ENCODE assay signal across 1 cellular context in the genomic region with DNA sequence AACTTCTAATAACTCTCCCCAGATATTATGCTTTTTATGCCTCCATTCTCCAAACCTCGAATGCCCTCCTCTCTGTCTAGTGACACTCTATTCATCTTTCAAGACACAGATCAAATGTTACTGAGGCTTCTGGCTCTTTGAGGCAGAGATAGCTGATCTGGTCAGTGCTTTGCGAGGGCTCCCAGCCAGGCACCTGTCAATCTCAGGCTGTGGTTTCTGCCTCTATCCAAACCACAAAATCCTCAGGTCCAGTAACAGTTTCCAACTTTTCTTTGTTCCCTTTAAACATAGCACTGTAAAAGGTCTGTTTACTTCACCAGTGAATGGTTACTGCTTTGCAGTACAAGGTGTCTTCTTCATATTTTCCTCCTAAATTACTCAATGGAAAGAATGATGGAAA.
TF ChIP-seq lines count a peak whose summit lies in the region.

No MANE protein-coding gene starts in this region.

TF ChIP-seq in GM23338, 12 proteins besides CTCF, POLR2A, EP300 and RAD21 (continued from another document):
- TF ChIP-seq, protein P1, sequence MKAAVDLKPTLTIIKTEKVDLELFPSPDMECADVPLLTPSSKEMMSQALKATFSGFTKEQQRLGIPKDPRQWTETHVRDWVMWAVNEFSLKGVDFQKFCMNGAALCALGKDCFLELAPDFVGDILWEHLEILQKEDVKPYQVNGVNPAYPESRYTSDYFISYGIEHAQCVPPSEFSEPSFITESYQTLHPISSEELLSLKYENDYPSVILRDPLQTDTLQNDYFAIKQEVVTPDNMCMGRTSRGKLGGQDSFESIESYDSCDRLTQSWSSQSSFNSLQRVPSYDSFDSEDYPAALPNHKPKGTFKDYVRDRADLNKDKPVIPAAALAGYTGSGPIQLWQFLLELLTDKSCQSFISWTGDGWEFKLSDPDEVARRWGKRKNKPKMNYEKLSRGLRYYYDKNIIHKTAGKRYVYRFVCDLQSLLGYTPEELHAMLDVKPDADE (IDR thresholded peaks at IDR 0.05), result no peak
- TF ChIP-seq EZH2phosphoT487 (IDR thresholded peaks at IDR 0.05; ENCODE audit: unreplicated experiment) (no peak), ZNF114 (CRISPR knock-in tag; IDR thresholded peaks at IDR 0.05) (no peak), JUNB (IDR thresholded peaks at IDR 0.05; ENCODE audit: unreplicated experiment) (no peak), CREB1 (CRISPR knock-in tag; IDR thresholded peaks at IDR 0.05; ENCODE audit: low read depth) (no peak), STAT1 (IDR thresholded peaks at IDR 0.05; ENCODE audit: unreplicated experiment) (no peak), ZNF331 (CRISPR knock-in tag; IDR thresholded peaks at IDR 0.05; ENCODE audit: low read depth) (no peak), EZH2 (IDR thresholded peaks at IDR 0.05; ENCODE audit: low read depth, unreplicated experiment) (no peak), NANOG (IDR thresholded peaks at IDR 0.05; ENCODE audit: borderline replicate concordance) (no peak)
- TF ChIP-seq, protein P2, sequence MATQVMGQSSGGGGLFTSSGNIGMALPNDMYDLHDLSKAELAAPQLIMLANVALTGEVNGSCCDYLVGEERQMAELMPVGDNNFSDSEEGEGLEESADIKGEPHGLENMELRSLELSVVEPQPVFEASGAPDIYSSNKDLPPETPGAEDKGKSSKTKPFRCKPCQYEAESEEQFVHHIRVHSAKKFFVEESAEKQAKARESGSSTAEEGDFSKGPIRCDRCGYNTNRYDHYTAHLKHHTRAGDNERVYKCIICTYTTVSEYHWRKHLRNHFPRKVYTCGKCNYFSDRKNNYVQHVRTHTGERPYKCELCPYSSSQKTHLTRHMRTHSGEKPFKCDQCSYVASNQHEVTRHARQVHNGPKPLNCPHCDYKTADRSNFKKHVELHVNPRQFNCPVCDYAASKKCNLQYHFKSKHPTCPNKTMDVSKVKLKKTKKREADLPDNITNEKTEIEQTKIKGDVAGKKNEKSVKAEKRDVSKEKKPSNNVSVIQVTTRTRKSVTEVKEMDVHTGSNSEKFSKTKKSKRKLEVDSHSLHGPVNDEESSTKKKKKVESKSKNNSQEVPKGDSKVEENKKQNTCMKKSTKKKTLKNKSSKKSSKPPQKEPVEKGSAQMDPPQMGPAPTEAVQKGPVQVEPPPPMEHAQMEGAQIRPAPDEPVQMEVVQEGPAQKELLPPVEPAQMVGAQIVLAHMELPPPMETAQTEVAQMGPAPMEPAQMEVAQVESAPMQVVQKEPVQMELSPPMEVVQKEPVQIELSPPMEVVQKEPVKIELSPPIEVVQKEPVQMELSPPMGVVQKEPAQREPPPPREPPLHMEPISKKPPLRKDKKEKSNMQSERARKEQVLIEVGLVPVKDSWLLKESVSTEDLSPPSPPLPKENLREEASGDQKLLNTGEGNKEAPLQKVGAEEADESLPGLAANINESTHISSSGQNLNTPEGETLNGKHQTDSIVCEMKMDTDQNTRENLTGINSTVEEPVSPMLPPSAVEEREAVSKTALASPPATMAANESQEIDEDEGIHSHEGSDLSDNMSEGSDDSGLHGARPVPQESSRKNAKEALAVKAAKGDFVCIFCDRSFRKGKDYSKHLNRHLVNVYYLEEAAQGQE (IDR thresholded peaks at IDR 0.05; ENCODE audit: unreplicated experiment), result no peak
